8 cellular contexts compared by ENCODE assay signal in genomic region chr2:36597003-36597531, GRCh38. TPM values are rescaled to one million over a fixed set of nuclear protein-coding genes. Genes with fewer than 3 reads are reported as not detected.
DNase-seq lines count a peak whose midpoint lies in the region; ATAC-seq and TF ChIP-seq lines count a peak whose summit lies in the region.

No MANE protein-coding gene starts in this region.

- intact Hi-C loops in heart left ventricle (cut with DNase I): loop anchor here in 1 of 10 donors (2.0 to 10.0 kb wide), 3 partner anchors 65 to 244 kb away; no protein-coding TSS in a partner anchor
- intact Hi-C loops in left cardiac atrium (cut with DNase I): no loop called here

- in situ Hi-C loops in astrocyte of the spinal cord (cut with HindIII; ENCODE audit: low sequenced_read_pairs): no loop called here

- H3K9me3 ChIP-seq in heart left ventricle: no peaks in the 10 kb centered on the region
- H3K9me3 ChIP-seq in upper lobe of left lung: no peaks in the 10 kb centered on the region

- H3K36me3 ChIP-seq in heart left ventricle (no peaks in the 10 kb centered on the region), upper lobe of left lung (no peaks in the 10 kb centered on the region)

- H3K4me1 ChIP-seq in heart left ventricle (peaks cover 0 to 29% (median 18%) of the 10 kb centered on the region in 12 donors), upper lobe of left lung (peaks cover 18 to 27% (median 20%) of the 10 kb centered on the region in 4 donors)

- no peak for TF ChIP-seq EP300 in upper lobe of left lung (IDR thresholded peaks at IDR 0.05)

- no peaks in the 10 kb centered on the region for H3K27me3 Mint-ChIP-seq in memory B cell

- H3K27ac ChIP-seq in heart left ventricle: peak overlapping the region in 9 of 12 donors; percentile 97 to 100 (median 98)
- peak overlapping the region in 3 of 4 donors; percentile 94 to 98 (median 97) for H3K27ac ChIP-seq in upper lobe of left lung

- no peak for DNase-seq in heart left ventricle
- no peak for DNase-seq in left cardiac atrium
- DNase-seq in astrocyte of the spinal cord (ENCODE audit: low read depth, low spot score): no peak
- DNase-seq in memory B cell (ENCODE audit: low spot score in 2 of 2): no peak
- DNase-seq in upper lobe of left lung: peak in 1 of 2 donors; percentile 8
- no peak for DNase-seq in NCI-H1436 (lab: John Stamatoyannopoulos, UW)
- no peak for DNase-seq in DMS53 treated with DMSO at 0.1 percent for 48 hours (lab: John Stamatoyannopoulos, UW; ENCODE audit: unreplicated experiment)

- peaks cover 31% of the 10 kb centered on the region for H3K4me1 Mint-ChIP-seq in memory B cell

- TF ChIP-seq POLR2A in heart left ventricle (IDR thresholded peaks at IDR 0.05) (no peak), upper lobe of left lung (IDR thresholded peaks at IDR 0.05) (no peak)

- peak overlapping the region; percentile 76 to 100 (median 99) for H3K4me3 ChIP-seq in heart left ventricle
- peak overlapping the region; percentile 58 for H3K4me3 ChIP-seq in astrocyte of the spinal cord (ENCODE audit: low read depth, low read length)
- peak overlapping the region; percentile 94 to 100 (median 99) for H3K4me3 ChIP-seq in upper lobe of left lung

- H3K36me3 Mint-ChIP-seq in memory B cell: peaks cover 6% of the 10 kb centered on the region

- peaks cover 2% of the 10 kb centered on the region for H3K9me3 Mint-ChIP-seq in memory B cell

- 32 to 37% (median 35%) methylated on average over 19 of the region's 19 CpGs for WGBS in heart left ventricle, 4 donors
- WGBS in upper lobe of left lung, 2 donors: 33 to 36% methylated on average over 19 of the region's 19 CpGs

- peak overlapping the region; percentile 76 for H3K27ac Mint-ChIP-seq in memory B cell

- no peaks in the 10 kb centered on the region for H3K27me3 ChIP-seq in heart left ventricle
- H3K27me3 ChIP-seq in upper lobe of left lung: no peaks in the 10 kb centered on the region

- TF ChIP-seq CTCF in heart left ventricle (IDR thresholded peaks at IDR 0.05): no peak
- TF ChIP-seq CTCF in astrocyte of the spinal cord (IDR thresholded peaks at IDR 0.05; ENCODE audit: low read depth, low read length): no peak
- TF ChIP-seq CTCF in upper lobe of left lung (IDR thresholded peaks at IDR 0.05): no peak

- H3K4me3 Mint-ChIP-seq in memory B cell: peak overlapping the region; percentile 96

- ATAC-seq in heart left ventricle: no peak
- ATAC-seq in left cardiac atrium: no peak
- ATAC-seq in memory B cell (ENCODE audit: low read depth): no peak
- no peak for ATAC-seq in upper lobe of left lung (ENCODE audit: low FRiP score in 2 of 2)
- no peak for ATAC-seq in HG02852 (IDR thresholded peaks at IDR 0.05; ENCODE audit: unreplicated experiment)

RNA-seq across cellular contexts. Expression of gene FEZ2, which starts 0.9 kb away (rescaled TPM):
- total RNA-seq in heart left ventricle (10 to 100 TPM; 39.4 to 55.4 (median 50.2) TPM), left cardiac atrium (10 to 100 TPM; 46.5 to 68.3 TPM), upper lobe of left lung (10 to 100 TPM; 38.2 to 81.1 (median 43.1) TPM)
- polyA plus RNA-seq in heart left ventricle: 10 to 100 TPM; 26.5 to 29.8 TPM
